21 cellular contexts compared by ENCODE assay signal in the genomic region with DNA sequence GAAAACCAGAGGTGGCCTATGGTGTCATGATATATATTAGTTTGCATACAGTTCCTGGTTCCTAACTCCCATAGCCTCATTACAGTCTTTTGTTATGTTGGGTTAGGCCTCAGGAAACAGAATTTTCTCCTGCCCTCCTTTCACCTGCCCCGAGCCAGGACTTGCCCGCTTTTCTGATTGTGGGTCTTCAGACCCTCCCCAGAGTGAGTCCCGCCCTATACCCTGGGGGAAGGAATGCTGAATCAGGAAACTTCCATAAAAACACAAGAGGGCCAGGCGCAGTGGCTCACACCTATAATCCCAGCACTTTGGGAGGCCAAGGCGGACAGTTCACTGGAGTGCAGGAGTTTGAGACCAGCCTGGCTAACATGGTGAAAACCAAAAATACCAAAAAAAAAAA.
"Had no signal": no experiment of that assay in that cellular context is flagged by ENCODE, and none has a peak within 500 bp of the region (broad histone marks: within the 10 kb centered on the region; RNA-seq: fewer than 3 reads in every experiment).

No MANE protein-coding gene starts in this region.

- H3K4me3 Mint-ChIP-seq: endodermal cell; naive thymus-derived CD8-positive, alpha-beta T cell; stimulated activated effector memory CD8-positive, alpha-beta T cell treated with anti-CD3 and anti-CD28 coated beads, Interleukin-12 subunit alpha, Interleukin-12 subunit beta, amount 100 ng/mL, for 72 hours had no signal

- H3K9me3 ChIP-seq: mucosa of descending colon, neutrophil, psoas muscle, right lobe of liver, suprapubic skin, thyroid gland, upper lobe of right lung, vagina had no signal

- H2AFZ ChIP-seq: hepatocyte had no signal

- H3K4me2 ChIP-seq: hepatocyte had no signal

- H3K9me3 Mint-ChIP-seq: endodermal cell; naive thymus-derived CD8-positive, alpha-beta T cell; stimulated activated effector memory CD8-positive, alpha-beta T cell treated with anti-CD3 and anti-CD28 coated beads, Interleukin-12 subunit alpha, Interleukin-12 subunit beta, amount 100 ng/mL, for 72 hours had no signal

- DNase-seq: effector CD4-positive, alpha-beta T cell; endodermal cell; erythroblast; foreskin melanocyte; head of caudate nucleus; kidney glomerular epithelial cell; mucosa of descending colon; naive thymus-derived CD8-positive, alpha-beta T cell; psoas muscle; retina; right lobe of liver; stimulated activated CD4-positive, alpha-beta T cell treated with anti-CD3 and anti-CD28 coated beads, Interleukin-4, amount 100 ng/mL, for 1 hour; stimulated activated CD8-positive, alpha-beta memory T cell treated with anti-CD3 and anti-CD28 coated beads, Interleukin-4, amount 100 ng/mL, for 48 hours; stimulated activated naive CD8-positive, alpha-beta T cell treated with anti-CD3 and anti-CD28 coated beads, Interleukin-15, Interleukin-2, amounts not matched to agents 100 U/mL and 50 U/mL, for 24 hours; thyroid gland; upper lobe of right lung had no signal

- H3K27ac ChIP-seq: hepatocyte, neutrophil, psoas muscle, right lobe of liver, suprapubic skin, thyroid gland, upper lobe of right lung, vagina had no signal

- H3K4me1 Mint-ChIP-seq: naive thymus-derived CD8-positive, alpha-beta T cell; stimulated activated effector memory CD8-positive, alpha-beta T cell treated with anti-CD3 and anti-CD28 coated beads, Interleukin-12 subunit alpha, Interleukin-12 subunit beta, amount 100 ng/mL, for 72 hours had no signal

- H3K4me3 ChIP-seq: hepatocyte, mucosa of descending colon, psoas muscle, right lobe of liver, suprapubic skin, thyroid gland, upper lobe of right lung, vagina had no signal

- ATAC-seq: mucosa of descending colon; naive thymus-derived CD8-positive, alpha-beta T cell; psoas muscle; right lobe of liver; stimulated activated effector memory CD8-positive, alpha-beta T cell treated with anti-CD3 and anti-CD28 coated beads, Interleukin-12 subunit alpha, Interleukin-12 subunit beta, amount 100 ng/mL, for 72 hours; stimulated activated naive CD8-positive, alpha-beta T cell treated with anti-CD3 and anti-CD28 coated beads, Interleukin-15, Interleukin-2, amounts not matched to agents 100 U/mL and 50 U/mL, for 24 hours; upper lobe of right lung had no signal

- H3K36me3 ChIP-seq: neutrophil, right lobe of liver, thyroid gland, upper lobe of right lung, vagina had no signal

- H3K27ac Mint-ChIP-seq: endodermal cell; naive thymus-derived CD8-positive, alpha-beta T cell; stimulated activated effector memory CD8-positive, alpha-beta T cell treated with anti-CD3 and anti-CD28 coated beads, Interleukin-12 subunit alpha, Interleukin-12 subunit beta, amount 100 ng/mL, for 72 hours had no signal

- H3K79me2 ChIP-seq: hepatocyte had no signal

- H3K4me1 ChIP-seq: psoas muscle, suprapubic skin, thyroid gland, upper lobe of right lung, vagina had no signal

- H3K27me3 ChIP-seq: hepatocyte, neutrophil, right lobe of liver, suprapubic skin, thyroid gland, upper lobe of right lung, vagina had no signal
